ENCODE assay signal across 12 cellular contexts in the genomic region with DNA sequence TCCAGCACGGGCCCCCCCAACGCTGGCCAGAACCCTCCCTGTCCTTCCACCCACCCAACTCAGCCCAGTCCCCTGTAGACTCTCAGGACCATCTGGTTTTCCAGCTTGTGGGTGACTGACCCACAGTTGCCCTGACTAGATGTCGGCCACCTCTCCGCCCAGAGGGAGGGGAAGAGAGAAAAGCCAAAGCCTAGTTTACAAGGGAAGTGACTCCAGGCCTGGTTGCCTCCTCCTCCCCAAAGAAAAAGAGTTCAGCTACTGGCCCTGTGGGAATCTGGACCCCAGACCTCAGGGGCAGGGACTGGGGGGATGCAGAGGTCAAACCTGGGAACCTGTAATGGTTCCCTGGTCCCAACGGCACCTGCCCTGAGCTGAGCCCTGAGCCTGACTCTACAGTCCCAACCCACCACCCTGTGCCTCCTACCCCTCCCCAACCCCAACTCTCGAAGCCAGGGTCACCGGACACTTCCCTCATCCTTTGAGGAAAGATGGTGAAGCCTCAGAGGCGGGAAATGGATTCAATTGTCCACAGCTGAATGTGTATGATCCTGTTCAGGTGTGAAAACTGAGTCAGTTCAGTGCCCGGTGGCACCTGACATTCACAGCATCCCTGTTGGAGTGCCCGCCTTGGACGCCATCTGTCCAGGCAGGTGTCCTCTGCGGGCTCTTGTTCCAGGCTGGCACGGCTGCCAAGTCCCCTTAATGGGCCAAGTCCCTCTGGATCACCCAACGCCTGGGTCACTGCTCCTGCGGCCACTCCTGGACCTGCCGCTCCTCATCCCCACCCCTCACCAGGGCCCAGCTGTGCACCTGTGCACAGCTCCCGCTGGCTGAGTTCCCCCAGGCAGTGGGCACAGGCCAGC. TPM values are rescaled to one million over a fixed set of nuclear protein-coding genes. Genes with fewer than 3 reads are reported as not detected.
DNase-seq lines count a peak whose midpoint lies in the region; ATAC-seq and TF ChIP-seq lines count a peak whose summit lies in the region.
"Had no signal": no experiment of that assay in that cellular context is flagged by ENCODE, and none has a peak within 500 bp of the region (broad histone marks: within the 10 kb centered on the region; RNA-seq: fewer than 3 reads in every experiment).

No MANE protein-coding gene starts in this region.

- H3K4me3 ChIP-seq in BLaER1 (no peak overlapping the region), duodenal mucosa (ENCODE audit: low read depth in 1 of 2, low read length in 2 of 2) (no peak overlapping the region), osteoblast (ENCODE audit: insufficient read depth, low read length) (peak overlapping the region; percentile 54)

- H3K4me1 Mint-ChIP-seq in activated T-cell treated with anti-CD3 and anti-CD28 coated beads, Interleukin-2, amount 50 U/mL, for 24 hours (ENCODE audit: low read depth) = no peaks in the 10 kb centered on the region

- H3K27me3 ChIP-seq in BLaER1 = no peaks in the 10 kb centered on the region
- no peaks in the 10 kb centered on the region for H3K27me3 ChIP-seq in duodenal mucosa (ENCODE audit: control insufficient read depth in 1 of 2, insufficient read depth in 2 of 2, low read length in 2 of 2)
- no peaks in the 10 kb centered on the region for H3K27me3 ChIP-seq in osteoblast (ENCODE audit: insufficient read depth, low read length)

- peak overlapping the region; percentile 63; the same call in 1 of the 2 replicates for H3K9ac ChIP-seq in BLaER1
- H3K9ac ChIP-seq in duodenal mucosa (ENCODE audit: low read depth in 1 of 2, low read length in 2 of 2) = no peak overlapping the region

- H3K4me2 ChIP-seq in BLaER1 (peak overlapping the region; percentile 78), osteoblast (ENCODE audit: insufficient read depth, low read length) (peak overlapping the region; percentile 76)

- no peaks in the 10 kb centered on the region for H4K20me1 ChIP-seq in BLaER1
- H4K20me1 ChIP-seq in osteoblast (ENCODE audit: insufficient read depth, low read length) = peaks cover 4% of the 10 kb centered on the region

- H3K4me3 Mint-ChIP-seq in activated T-cell treated with anti-CD3 and anti-CD28 coated beads, Interleukin-2, amount 50 U/mL, for 24 hours = no peak overlapping the region
- H3K4me3 Mint-ChIP-seq: brain had no signal

- H3K36me3 Mint-ChIP-seq in activated T-cell treated with anti-CD3 and anti-CD28 coated beads, Interleukin-2, amount 50 U/mL, for 24 hours (ENCODE audit: low read depth) = no peaks in the 10 kb centered on the region
- H3K36me3 Mint-ChIP-seq: brain had no signal

- peaks cover 67% of the 10 kb centered on the region for H3K4me1 ChIP-seq in BLaER1
- H3K4me1 ChIP-seq in duodenal mucosa (ENCODE audit: control insufficient read depth in 1 of 2, insufficient read depth in 2 of 2, low read length in 2 of 2) = peaks cover 24 to 55% of the 10 kb centered on the region in 2 donors
- H3K4me1 ChIP-seq in osteoblast (ENCODE audit: insufficient read depth, low read length) = peaks cover 35% of the 10 kb centered on the region
- H3K4me1 ChIP-seq: Caco-2 had no signal

- no peak for TF ChIP-seq CTCF in osteoblast (IDR thresholded peaks at IDR 0.05; ENCODE audit: extremely low read depth, low read depth, low read length)

- peaks cover 4% of the 10 kb centered on the region for H3K27me3 Mint-ChIP-seq in activated T-cell treated with anti-CD3 and anti-CD28 coated beads, Interleukin-2, amount 50 U/mL, for 24 hours

- H3K36me3 ChIP-seq in BLaER1 = no peaks in the 10 kb centered on the region
- no peaks in the 10 kb centered on the region for H3K36me3 ChIP-seq in duodenal mucosa (ENCODE audit: control insufficient read depth in 1 of 2, insufficient read depth in 2 of 2, low read length in 2 of 2)
- no peaks in the 10 kb centered on the region for H3K36me3 ChIP-seq in osteoblast (ENCODE audit: insufficient read depth, low read length)

- H3K27ac ChIP-seq in BLaER1 (peak overlapping the region; percentile 91), duodenal mucosa (ENCODE audit: low read depth, low read length) (peak overlapping the region; percentile 42), osteoblast (ENCODE audit: low read depth, low read length) (peak overlapping the region; percentile 81)

- peak; percentile 21 for DNase-seq in NCI-H774 (lab: John Stamatoyannopoulos, UW)
- peak; percentile 95 for DNase-seq in osteoblast (ENCODE audit: insufficient read length, low spot score, missing footprints)
- DNase-seq in activated T-cell treated with anti-CD3 and anti-CD28 coated beads, Interleukin-2, amount 50 U/mL, for 24 hours = no peak
- DNase-seq: activated CD4-positive, alpha-beta T cell treated with anti-CD3 and anti-CD28 coated beads for 1 hour; Caco-2; NCI-H226 had no signal

- no peaks in the 10 kb centered on the region for H3K9me3 Mint-ChIP-seq in activated T-cell treated with anti-CD3 and anti-CD28 coated beads, Interleukin-2, amount 50 U/mL, for 24 hours

- H3K9me3 ChIP-seq in BLaER1 (no peaks in the 10 kb centered on the region), duodenal mucosa (ENCODE audit: control insufficient read depth in 1 of 2, low read length in 2 of 2) (no peaks in the 10 kb centered on the region), osteoblast (ENCODE audit: low read depth, low read length) (no peaks in the 10 kb centered on the region)
- H3K9me3 ChIP-seq: Caco-2 had no signal

- peaks cover 28% of the 10 kb centered on the region for H3K79me2 ChIP-seq in osteoblast (ENCODE audit: insufficient read depth, low read length)

- H2AFZ ChIP-seq in osteoblast (ENCODE audit: low read length) = peak overlapping the region; percentile 72

- ATAC-seq in HG03108 (IDR thresholded peaks at IDR 0.05; ENCODE audit: unreplicated experiment) = no peak
- ATAC-seq in HG03442 (IDR thresholded peaks at IDR 0.05; ENCODE audit: unreplicated experiment) = no peak
- ATAC-seq in HG02678 (IDR thresholded peaks at IDR 0.05; ENCODE audit: unreplicated experiment) = no peak

- H3K27ac Mint-ChIP-seq in activated T-cell treated with anti-CD3 and anti-CD28 coated beads, Interleukin-2, amount 50 U/mL, for 24 hours = no peak overlapping the region

RNA-seq across cellular contexts. Expression of a gene that starts 21.0 kb away (rescaled TPM):
- total RNA-seq in osteoblast = 0.59 TPM in 1 of 2 replicates, not detected in the other
